In the genomic region with DNA sequence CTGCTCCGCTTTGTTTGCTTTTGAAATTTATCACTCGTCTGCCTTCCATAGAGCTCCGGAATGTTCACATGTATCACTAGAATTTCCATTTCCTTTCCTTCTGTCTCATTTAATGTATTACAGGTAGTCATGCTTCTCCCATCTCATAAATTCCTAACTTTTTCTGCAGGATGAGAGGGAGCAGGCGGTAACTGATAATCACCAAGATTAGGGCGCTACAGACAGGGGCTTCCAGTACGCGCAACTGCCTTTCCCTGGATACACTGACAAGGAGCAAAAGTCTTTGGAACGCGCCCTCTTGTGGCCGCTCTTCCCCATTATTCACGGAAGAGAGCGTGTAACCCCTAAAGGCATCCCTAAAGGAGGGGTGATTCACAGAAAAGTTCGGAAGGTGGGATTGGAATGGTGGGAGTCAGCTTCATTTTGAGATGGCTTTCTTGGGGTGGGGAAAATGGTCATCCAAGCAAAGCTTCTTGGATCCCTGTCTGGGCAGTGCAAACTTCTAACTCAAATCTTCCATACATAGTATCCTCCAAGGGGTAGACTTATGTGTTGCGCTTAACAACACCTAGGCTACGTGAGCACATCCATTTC, we compare ENCODE assay signal across 9 cellular contexts. TPM values are rescaled to one million over a fixed set of nuclear protein-coding genes. Genes with fewer than 3 reads are reported as not detected.
DNase-seq lines count a peak whose midpoint lies in the region; ATAC-seq and TF ChIP-seq lines count a peak whose summit lies in the region.
"Had no signal": no experiment of that assay in that cellular context is flagged by ENCODE, and none has a peak within 500 bp of the region (broad histone marks: within the 10 kb centered on the region; RNA-seq: fewer than 3 reads in every experiment).

No MANE protein-coding gene starts in this region.

- no peaks in the 10 kb centered on the region for H3K9me3 ChIP-seq in RWPE2 (ENCODE audit: severe bottlenecking)
- H3K9me3 ChIP-seq in thyroid gland: no peaks in the 10 kb centered on the region
- H3K9me3 ChIP-seq: BLaER1 treated with 17β-estradiol and CSF1 and Interleukin-3, amounts not matched to agents 10 nM and 100 nM had no signal

- H3K36me3 ChIP-seq in RWPE2 (ENCODE audit: low read depth): peaks cover 92% of the 10 kb centered on the region
- H3K36me3 ChIP-seq in thyroid gland: no peaks in the 10 kb centered on the region
- H3K36me3 ChIP-seq: BLaER1 treated with 17β-estradiol and CSF1 and Interleukin-3, amounts not matched to agents 10 nM and 100 nM had no signal

- 49 to 54% methylated on average over 15 of the region's 15 CpGs for WGBS in thyroid gland, 2 donors

- no peak overlapping the region for H3K4me3 Mint-ChIP-seq in endothelial cell (ENCODE audit: unreplicated experiment)

- intact Hi-C loops in thyroid gland (cut with DNase I): no loop called here

- peak; percentile 77 for ATAC-seq in HG03342 (IDR thresholded peaks at IDR 0.05; ENCODE audit: unreplicated experiment)
- peak; percentile 48 for ATAC-seq in RWPE2 (ENCODE audit: low read depth)

- H3K4me3 ChIP-seq in RWPE2 (ENCODE audit: severe bottlenecking) (peak overlapping the region; percentile 43), thyroid gland (replicated peaks in 1 of 3) (no peak overlapping the region)
- H3K4me3 ChIP-seq: BLaER1 treated with 17β-estradiol and CSF1 and Interleukin-3, amounts not matched to agents 10 nM and 100 nM had no signal

- H3K4me1 ChIP-seq in RWPE2 (ENCODE audit: insufficient read depth, poor library complexity, severe bottlenecking) (peaks cover 35% of the 10 kb centered on the region), thyroid gland (peaks cover 25 to 26% of the 10 kb centered on the region in 2 donors)
- H3K4me1 ChIP-seq: BLaER1 treated with 17β-estradiol and CSF1 and Interleukin-3, amounts not matched to agents 10 nM and 100 nM had no signal

- peak; percentile 91 for TF ChIP-seq CTCF in RWPE2 (IDR thresholded peaks at IDR 0.05; ENCODE audit: poor library complexity, severe bottlenecking)
- peak; percentile 82 for TF ChIP-seq CTCF in endothelial cell (IDR thresholded peaks at IDR 0.05; ENCODE audit: unreplicated experiment)
- TF ChIP-seq CTCF in thyroid gland (IDR thresholded peaks at IDR 0.05): peak in 4 of 6 experiments; percentile 45 to 62 (median 56)

- H3K36me3 Mint-ChIP-seq in endothelial cell (ENCODE audit: low read depth, unreplicated experiment): no peaks in the 10 kb centered on the region

- no peak overlapping the region for H3K27ac Mint-ChIP-seq in endothelial cell (ENCODE audit: unreplicated experiment)

- H3K27me3 ChIP-seq in RWPE2 (ENCODE audit: insufficient read depth, poor library complexity, severe bottlenecking): no peaks in the 10 kb centered on the region
- no peaks in the 10 kb centered on the region for H3K27me3 ChIP-seq in thyroid gland

- peak overlapping the region; percentile 75 for H3K27ac ChIP-seq in RWPE2 (ENCODE audit: poor library complexity, severe bottlenecking)
- peak overlapping the region in 2 of 3 donors; percentile 42 to 56 for H3K27ac ChIP-seq in thyroid gland
- H3K27ac ChIP-seq: BLaER1 treated with 17β-estradiol and CSF1 and Interleukin-3, amounts not matched to agents 10 nM and 100 nM had no signal

- H3K27me3 Mint-ChIP-seq in endothelial cell (ENCODE audit: unreplicated experiment): peaks cover 6% of the 10 kb centered on the region

- no peaks in the 10 kb centered on the region for H3K9me3 Mint-ChIP-seq in endothelial cell (ENCODE audit: unreplicated experiment)

- TF ChIP-seq POLR2A in thyroid gland (IDR thresholded peaks at IDR 0.05): no peak

- peaks cover 20% of the 10 kb centered on the region for H3K4me1 Mint-ChIP-seq in endothelial cell (ENCODE audit: unreplicated experiment)

- peak; percentile 7 for DNase-seq in NCI-H2029 (lab: John Stamatoyannopoulos, UW)
- DNase-seq in NCI-H2029 treated with DMSO at 0.1 percent for 48 hours (lab: John Stamatoyannopoulos, UW): no peak
- DNase-seq in RWPE2 (ENCODE audit: low spot score): no peak
- DNase-seq in endothelial cell (ENCODE audit: low spot score): peak; percentile 76
- peak; percentile 91 for DNase-seq in medulla oblongata (ENCODE audit: extremely low spot score)
- peak; percentile 60 to 70 for DNase-seq in thyroid gland
- no peak for DNase-seq in 8988T

RNA-seq across cellular contexts. Expression of gene INHBA, which starts 6.5 kb away (rescaled TPM):
- total RNA-seq in endothelial cell (ENCODE audit: unreplicated experiment) (0.08 TPM), thyroid gland (1 to 10 TPM; 1.3 to 3.0 (median 1.5) TPM)

Comparison
In these comparisons a context has a peak if more than half of its experiments do, and no peak if none do; other contexts are left out.
1. DNase-seq: peak in NCI-H2029 (single experiment), endothelial cell (single experiment), medulla oblongata (single experiment) and thyroid gland (2 of 2); none in NCI-H2029 treated with DMSO at 0.1 percent for 48 hours (single experiment), RWPE2 (single experiment) and 8988T (single experiment).
2. Peak in every context shown above with its lines, with median percentiles within 50 percentile points of each other: CTCF ChIP-seq.